ENCODE assay signal across 15 cellular contexts in the genomic region with DNA sequence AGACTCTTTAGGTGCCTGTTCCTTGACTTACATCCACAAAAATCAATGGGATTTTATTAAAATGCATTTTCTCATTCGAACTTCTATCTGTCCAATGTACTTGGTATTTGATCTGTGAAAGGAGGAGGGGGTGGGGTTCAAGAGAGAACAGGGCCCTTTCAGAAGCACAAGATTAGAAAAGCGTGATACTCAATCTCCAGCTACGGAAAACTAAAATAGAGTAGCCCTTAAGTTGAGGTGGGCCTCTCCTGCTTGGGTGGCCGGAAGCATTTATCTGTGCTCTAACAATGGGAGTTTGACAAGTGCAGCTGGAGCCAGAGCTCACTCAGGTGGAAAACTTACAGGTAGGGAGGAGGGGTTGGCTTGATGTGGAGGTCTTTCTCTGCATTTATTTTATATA. TPM values are rescaled to one million over a fixed set of nuclear protein-coding genes. Genes with fewer than 3 reads are reported as not detected.
A peak's percentile ranks its signal among the peaks of the same experiment; 100 is the strongest.
DNase-seq lines count a peak whose midpoint lies in the region; FAIRE-seq and TF ChIP-seq lines count a peak whose summit lies in the region.
"Had no signal": no experiment of that assay in that cellular context is flagged by ENCODE, and none has a peak within 500 bp of the region (broad histone marks: within the 10 kb centered on the region; RNA-seq: fewer than 3 reads in every experiment).

No MANE protein-coding gene starts in this region.

- H3K4me3 ChIP-seq in coronary artery: peak overlapping the region; percentile 69
- peak overlapping the region in 1 of 3 experiments; percentile 8 for H3K4me3 ChIP-seq in keratinocyte (ENCODE audit: control insufficient read depth in 2 of 3, extremely low read depth in 1 of 3, insufficient read depth in 2 of 3, low read depth in 1 of 3, low read length in 3 of 3)
- peak overlapping the region; percentile 43 for H3K4me3 ChIP-seq in suprapubic skin

- H4K20me1 ChIP-seq in keratinocyte (ENCODE audit: control insufficient read depth, extremely low read depth, insufficient read depth, low read length): no peaks in the 10 kb centered on the region

- DNase-seq in NCI-H82 (lab: John Stamatoyannopoulos, UW): peak; percentile 49
- DNase-seq in NCI-H82 treated with DMSO at 0.1 percent for 48 hours (lab: John Stamatoyannopoulos, UW; ENCODE audit: unreplicated experiment): no peak
- DNase-seq in coronary artery (ENCODE audit: low spot score): no peak
- DNase-seq in keratinocyte (ENCODE audit: low read depth, low spot score): no peak
- no peak for DNase-seq in suprapubic skin (ENCODE audit: low spot score in 2 of 2)
- no peak for DNase-seq in SKM-1 (lab: John Stamatoyannopoulos, UW; ENCODE audit: unreplicated experiment)
- no peak for DNase-seq in NCI-H2107 treated with DMSO at 0.1 percent for 48 hours (lab: John Stamatoyannopoulos, UW; ENCODE audit: unreplicated experiment)
- no peak for DNase-seq in activated naive CD4-positive, alpha-beta T cell (lab: John Stamatoyannopoulos, UW)
- DNase-seq: DND-41 had no signal

- no peaks in the 10 kb centered on the region for H3K9me1 ChIP-seq in keratinocyte (ENCODE audit: control insufficient read depth, extremely low read depth, insufficient read depth, low read length)

- no peak for TF ChIP-seq POLR2A in suprapubic skin (IDR thresholded peaks at IDR 0.05)

- H3K27me3 ChIP-seq in keratinocyte (ENCODE audit: control insufficient read depth, extremely low read depth, insufficient read depth, low read length): peaks cover 54% of the 10 kb centered on the region
- peaks cover 43% of the 10 kb centered on the region for H3K27me3 ChIP-seq in suprapubic skin

- H3K9me3 ChIP-seq in keratinocyte (ENCODE audit: control insufficient read depth, low read depth, low read length) (no peaks in the 10 kb centered on the region), suprapubic skin (no peaks in the 10 kb centered on the region)

- TF ChIP-seq CTCF in coronary artery (IDR thresholded peaks at IDR 0.05) (no peak), keratinocyte (optimal IDR thresholded peaks at IDR 0.05 in 1 of 3, IDR thresholded peaks at IDR 0.05 in 1 of 3, conservative IDR thresholded peaks at IDR 0.05 in 1 of 3; ENCODE audit: extremely low read depth in 1 of 3, insufficient read depth in 2 of 3, low read length in 3 of 3) (no peak), suprapubic skin (IDR thresholded peaks at IDR 0.05) (no peak)

- WGBS in suprapubic skin: 72% methylated on average over 4 of the region's 4 CpGs

- dilution Hi-C loops in keratinocyte (cut with MboI; ENCODE audit: extremely low pct_ligation_motif_present, low sequenced_read_pairs): no loop called here

- no peaks in the 10 kb centered on the region for H3K79me2 ChIP-seq in keratinocyte (ENCODE audit: control insufficient read depth, insufficient read depth, low read length)

- peak overlapping the region; percentile 11 for H3K4me2 ChIP-seq in keratinocyte (ENCODE audit: control insufficient read depth, extremely low read depth, insufficient read depth, low read depth, low read length)

- TF ChIP-seq EP300 in suprapubic skin (IDR thresholded peaks at IDR 0.05): no peak

- no peak overlapping the region for H3K9ac ChIP-seq in keratinocyte (ENCODE audit: control insufficient read depth, extremely low read depth, insufficient read depth, low read length)

- H3K36me3 ChIP-seq in keratinocyte (ENCODE audit: control insufficient read depth in 2 of 2, extremely low read depth in 1 of 2, insufficient read depth in 2 of 2, low read length in 2 of 2) (no peaks in the 10 kb centered on the region), suprapubic skin (no peaks in the 10 kb centered on the region)

- H3K4me1 ChIP-seq in keratinocyte (ENCODE audit: control insufficient read depth, extremely low read depth, insufficient read depth, low read length): no peaks in the 10 kb centered on the region
- peaks cover 21% of the 10 kb centered on the region for H3K4me1 ChIP-seq in suprapubic skin

- FAIRE-seq in keratinocyte (lab: Jason Lieb, UNC): no peak
- FAIRE-seq: A204.1 had no signal

- H3K27ac ChIP-seq in coronary artery (peak overlapping the region in 1 of 2 donors; percentile 11), keratinocyte (ENCODE audit: control insufficient read depth, insufficient read depth, low read length) (no peak overlapping the region), suprapubic skin (no peak overlapping the region)

- no peak overlapping the region for H2AFZ ChIP-seq in keratinocyte (ENCODE audit: control insufficient read depth, low read length)

RNA-seq across cellular contexts. Expression of a gene that starts 0.5 kb away (rescaled TPM):
- 0.03 to 0.05 TPM in 2 of 3 replicates, not detected in the other for polyA plus RNA-seq in keratinocyte
- polyA plus RNA-seq in keratinocyte (2011; ENCODE audit: low read depth): not detected
- polyA plus RNA-seq in keratinocyte (2011; cell fraction: cytosol; rRNA removed): 0.09 and 0.12 TPM in 2 replicates
- polyA plus RNA-seq in keratinocyte (2011; cell fraction: nucleus; rRNA removed): 0.07 and 0.17 TPM in 2 replicates
- polyA plus RNA-seq in keratinocyte (2012; ENCODE audit: low replicate concordance): not detected in 2 replicates
- polyA minus RNA-seq in keratinocyte: 0.23 TPM in 1 of 3 replicates, not detected in the others
- polyA minus RNA-seq in keratinocyte (2011; cell fraction: cytosol; rRNA and poly(A)+ RNA removed): not detected
- polyA minus RNA-seq in keratinocyte (2011; cell fraction: nucleus; rRNA and poly(A)+ RNA removed): not detected in 2 replicates
- 1 to 10 TPM in 2 of 4 donors, under 1 TPM in 2; 0.72 to 1.8 (median 1.3) TPM for total RNA-seq in suprapubic skin
- total RNA-seq: activated CD8-positive, alpha-beta T cell treated with anti-CD3 and anti-CD28 coated beads, Interleukin-2, amount 10 ng/mL, durations not matched to agents 7 days and 5 days; activated T-helper 2 cell treated with anti-CD3 and anti-CD28 coated beads, Interferon-gamma antibody, Interleukin-2, Interleukin-4, amounts not matched to agents 10 μg/mL and 5 μg/mL and 100 μg/mL, durations not matched to agents 14 hours and 24 hours and 36 hours; CD4-positive, alpha-beta T cell; IMR-90; mononuclear cell had no signal
- polyA plus RNA-seq: IMR-90 had no signal
